9 cellular contexts compared by ENCODE assay signal in genomic region chr3:98563661-98564281, GRCh38. TPM values are rescaled to one million over a fixed set of nuclear protein-coding genes. Genes with fewer than 3 reads are reported as not detected.
DNase-seq lines count a peak whose midpoint lies in the region; ATAC-seq, FAIRE-seq and TF ChIP-seq lines count a peak whose summit lies in the region.
"Had no signal": no experiment of that assay in that cellular context is flagged by ENCODE, and none has a peak within 500 bp of the region (broad histone marks: within the 10 kb centered on the region; RNA-seq: fewer than 3 reads in every experiment).

No MANE protein-coding gene starts in this region.

- H3K9ac ChIP-seq in mammary epithelial cell (ENCODE audit: insufficient read depth, low read length): no peak overlapping the region

- peak overlapping the region; percentile 66 for H3K4me2 ChIP-seq in mammary epithelial cell (ENCODE audit: insufficient read depth, low read depth, low read length)

- peak overlapping the region; percentile 69 for H3K27ac ChIP-seq in mammary epithelial cell (ENCODE audit: insufficient read depth, low read depth, low read length)
- H3K27ac ChIP-seq in dorsolateral prefrontal cortex: no peak overlapping the region

- no peak overlapping the region for H2AFZ ChIP-seq in mammary epithelial cell (ENCODE audit: low read depth, low read length)

- peak; percentile 78 for DNase-seq in GM06990 (ENCODE audit: extremely low read depth, insufficient read length)
- peak; percentile 17 for DNase-seq in HTR-8/SVneo (ENCODE audit: insufficient read length, low spot score)
- DNase-seq in mammary epithelial cell: peak; percentile 74
- no peak for DNase-seq in H7
- no peak for DNase-seq in dorsolateral prefrontal cortex
- DNase-seq in 8988T: no peak
- DNase-seq in GM13977 (ENCODE audit: low spot score): no peak

- H3K9me3 ChIP-seq in mammary epithelial cell (replicated peaks; ENCODE audit: insufficient read depth, low read length): no peaks in the 10 kb centered on the region

- in situ Hi-C loops in mammary epithelial cell (cut with MboI; ENCODE audit: low sequenced_read_pairs in 2 of 2) (loop anchor here in 1 of 2 donors (25.0 kb wide), 1 partner anchor 526 kb away; the partner anchor contains the start of gene GABRR3), GM13977 (cut with MboI; ENCODE audit: low pct_unique_long_range_greater_than_20kb, low sequenced_read_pairs, unreplicated experiment) (loop anchor here (5.0 kb wide), 1 partner anchor 36 kb away; no protein-coding TSS in a partner anchor)

- CTCF ChIA-PET in mammary epithelial cell (lab: Charles Lee; ENCODE audit: low non-redundant PET): interaction anchor here (0.6 kb wide), 1 partner anchor 235 kb away, joined by 6 read pairs; no protein-coding TSS in a partner anchor

- H4K20me1 ChIP-seq in mammary epithelial cell (ENCODE audit: insufficient read depth, low read length): no peaks in the 10 kb centered on the region

- intact Hi-C loops in mammary epithelial cell (cut with micrococcal nuclease): loop anchor here (1.0 kb wide), 1 partner anchor 41 kb away; the partner anchor contains the start of gene CLDND1
- intact Hi-C loops in dorsolateral prefrontal cortex (cut with DNase I): no loop called here

- TF ChIP-seq CTCF in GM06990 (IDR thresholded peaks at IDR 0.05; ENCODE audit: insufficient read depth, low read length, poor library complexity, severe bottlenecking) (no peak), mammary epithelial cell (conservative IDR thresholded peaks at IDR 0.05 in 1 of 2, IDR thresholded peaks at IDR 0.05 in 1 of 2; ENCODE audit: extremely low read depth in 1 of 2, insufficient read depth in 1 of 2, low read depth in 1 of 2, low read length in 2 of 2) (no peak), dorsolateral prefrontal cortex (IDR thresholded peaks at IDR 0.05 in 54 of 56, conservative IDR thresholded peaks at IDR 0.05 in 2 of 56; ENCODE audit: low read depth in 1 of 56, partially characterized antibody in 56 of 56) (no peak), GM13977 (IDR thresholded peaks at IDR 0.05; ENCODE audit: extremely low read depth, insufficient read depth, missing control alignments) (no peak)

- H3K4me1 ChIP-seq in mammary epithelial cell (ENCODE audit: insufficient read depth, low read length): peaks cover 15% of the 10 kb centered on the region

- H3K36me3 ChIP-seq in GM06990 (ENCODE audit: control insufficient read depth, insufficient read depth, low read length) (no peaks in the 10 kb centered on the region), mammary epithelial cell (ENCODE audit: insufficient read depth, low read length) (no peaks in the 10 kb centered on the region), H7 (replicated peaks; ENCODE audit: control insufficient read depth, insufficient read depth, low read length) (no peaks in the 10 kb centered on the region)

- 0% methylated on average over 1 of the region's 4 CpGs for WGBS in mammary epithelial cell (ENCODE audit: low coverage, missing lambda C conversion rate)

- FAIRE-seq in HTR-8/SVneo (lab: Jason Lieb, UNC): no peak

- no peaks in the 10 kb centered on the region for H3K27me3 ChIP-seq in GM06990 (replicated peaks; ENCODE audit: control insufficient read depth, insufficient read depth, low read length)
- H3K27me3 ChIP-seq in mammary epithelial cell (ENCODE audit: insufficient read depth, low read length): no peaks in the 10 kb centered on the region
- H3K27me3 ChIP-seq in H7 (ENCODE audit: control insufficient read depth, insufficient read depth, low read length): no peaks in the 10 kb centered on the region
- no peaks in the 10 kb centered on the region for H3K27me3 ChIP-seq in dorsolateral prefrontal cortex

- peak; percentile 55 for ATAC-seq in GM21529 (IDR thresholded peaks at IDR 0.05; ENCODE audit: unreplicated experiment)

- H3K4me3 ChIP-seq in GM06990 (replicated peaks; ENCODE audit: low read depth, low read length): peak overlapping the region; percentile 69
- H3K4me3 ChIP-seq in mammary epithelial cell (replicated peaks in 1 of 3; ENCODE audit: insufficient read depth in 1 of 3, low read depth in 2 of 3, low read length in 3 of 3): no peak overlapping the region
- H3K4me3 ChIP-seq in H7 (ENCODE audit: insufficient read depth, low read depth, low read length): no peak overlapping the region
- no peak overlapping the region for H3K4me3 ChIP-seq in dorsolateral prefrontal cortex

- no peaks in the 10 kb centered on the region for H3K79me2 ChIP-seq in mammary epithelial cell (ENCODE audit: insufficient read depth, low read length)

- BruUV-seq in mammary epithelial cell (replicated peaks; lab: Mats Ljungman, UMichigan): no TSS peak

- dilution Hi-C loops in mammary epithelial cell (cut with HindIII; ENCODE audit: low sequenced_read_pairs): no loop called here

RNA-seq across cellular contexts. Expression of gene CPOX, which starts 29.6 kb away (rescaled TPM):
- total RNA-seq in mammary epithelial cell (10 to 100 TPM; 24.3 to 25.2 TPM), dorsolateral prefrontal cortex (100 to 1,000 TPM in 3 of 120 experiments, 10 to 100 TPM in 117; 23.2 to 140 (median 47.8) TPM)
- polyA plus RNA-seq in mammary epithelial cell: 18.8 TPM
- polyA minus RNA-seq in mammary epithelial cell: 23.0 TPM
- 36.6 and 39.4 TPM in 2 replicates for total RNA-seq in H7 (2014; rRNA removed; shearing (Covaris generic))

RNA-seq across cellular contexts. Expression of gene GPR15, which starts 32.0 kb away (rescaled TPM):
- total RNA-seq in mammary epithelial cell (not detected), dorsolateral prefrontal cortex (under 1 TPM in 1 of 120 experiments, not detected in 119; 0.56 TPM)
- not detected for polyA plus RNA-seq in mammary epithelial cell
- polyA minus RNA-seq in mammary epithelial cell: not detected
- not detected in 2 replicates for total RNA-seq in H7 (2014; rRNA removed; shearing (Covaris generic))
- total RNA-seq: SK-MEL-5 had no signal

RNA-seq across cellular contexts. Expression of gene CLDND1, which starts 41.1 kb away (rescaled TPM):
- total RNA-seq in mammary epithelial cell: 10 to 100 TPM; 76.9 to 90.0 TPM
- polyA plus RNA-seq in mammary epithelial cell: 72.5 TPM
- polyA minus RNA-seq in mammary epithelial cell: 43.8 TPM
- total RNA-seq in H7 (2014; rRNA removed; shearing (Covaris generic)): 55.2 and 58.1 TPM in 2 replicates
- total RNA-seq in dorsolateral prefrontal cortex: 1,000 to 10,000 TPM in 22 of 120 experiments, 100 to 1,000 TPM in 98; 175 to 2,533 (median 594) TPM

Comparison
In these comparisons a context has a peak if more than half of its experiments do, and no peak if none do; other contexts are left out.
1. DNase-seq: peak in GM06990 (single experiment), HTR-8/SVneo (single experiment) and mammary epithelial cell (single experiment); none in H7 (single experiment), dorsolateral prefrontal cortex (0 of 10), 8988T (single experiment) and GM13977 (single experiment).